1 cellular context compared by ENCODE assay signal in the genomic region with DNA sequence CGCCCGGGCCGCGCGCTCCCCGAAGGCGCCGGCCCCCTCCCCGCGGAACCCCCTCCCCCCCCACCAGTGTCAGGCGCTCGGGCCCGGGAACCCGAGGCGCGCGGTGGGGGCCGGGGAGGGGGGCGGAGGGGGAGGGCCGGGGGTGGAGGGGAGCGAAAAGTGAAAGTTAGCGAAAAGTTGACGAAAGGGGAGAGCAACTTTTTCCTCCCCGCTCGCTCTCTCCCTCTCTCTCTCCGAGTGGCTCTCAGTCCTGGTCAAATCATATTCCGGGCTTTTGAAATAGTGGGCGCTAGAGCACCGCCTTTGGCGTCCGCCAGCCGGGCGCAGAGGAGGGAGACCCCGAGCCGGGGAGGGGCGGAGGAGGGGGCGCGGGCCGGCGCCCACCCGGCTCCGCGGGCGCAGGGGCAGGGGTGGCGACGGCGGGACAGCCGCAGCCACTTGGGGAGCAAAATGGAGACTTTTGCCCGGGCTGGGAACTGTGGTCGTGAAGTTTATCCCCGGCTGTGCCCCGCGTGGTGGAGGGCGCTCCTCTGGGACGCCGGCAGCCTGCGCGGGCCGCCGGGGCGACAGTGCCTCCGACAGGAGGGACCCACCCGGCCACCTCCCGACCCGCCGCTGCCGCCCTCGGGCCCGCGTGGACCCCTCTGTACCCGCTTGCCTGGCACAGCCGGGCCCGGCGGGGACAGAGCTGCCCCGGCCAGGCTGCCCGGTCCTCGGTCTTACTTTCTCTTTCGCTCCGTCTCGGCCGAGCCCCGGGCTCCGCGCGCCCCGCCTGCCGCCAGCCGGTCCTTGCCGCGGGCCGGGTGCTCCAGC.
TF ChIP-seq lines count a peak whose summit lies in the region.

No MANE protein-coding gene starts in this region.

TF ChIP-seq in A549, 52 proteins besides CTCF, POLR2A, EP300 and RAD21 (continued from another document):
- TF ChIP-seq FOSL2 (IDR thresholded peaks at IDR 0.05) (no peak), FOSL2 (CRISPR knock-in tag; IDR thresholded peaks at IDR 0.05) (no peak), JUNB (IDR thresholded peaks at IDR 0.05) (no peak), PHF8 (IDR thresholded peaks at IDR 0.05; ENCODE audit: borderline replicate concordance, low read depth) (no peak), EHF (CRISPR knock-in tag; IDR thresholded peaks at IDR 0.05) (no peak), POLR2AphosphoS2 (conservative IDR thresholded peaks at IDR 0.05; ENCODE audit: low read length) (no peak), ZNF302 (CRISPR knock-in tag; IDR thresholded peaks at IDR 0.05) (no peak), NFE2L2 (conservative IDR thresholded peaks at IDR 0.05; ENCODE audit: low read length) (no peak), RCOR1 (IDR thresholded peaks at IDR 0.05; ENCODE audit: low read depth, low read length) (no peak), ESRRA (IDR thresholded peaks at IDR 0.05; ENCODE audit: borderline replicate concordance, low read length) (no peak), MYC (IDR thresholded peaks at IDR 0.05; ENCODE audit: borderline replicate concordance, low read length) (no peak), SMC3 (IDR thresholded peaks at IDR 0.05) (peak; percentile 33; the same call in 2 of the 3 replicates), JUN (IDR thresholded peaks at IDR 0.05) (0 out of 5 replicates have a peak, but pooled peaks of 1 of the 2 experiments have one; percentile 18)
- TF ChIP-seq, protein P1, sequence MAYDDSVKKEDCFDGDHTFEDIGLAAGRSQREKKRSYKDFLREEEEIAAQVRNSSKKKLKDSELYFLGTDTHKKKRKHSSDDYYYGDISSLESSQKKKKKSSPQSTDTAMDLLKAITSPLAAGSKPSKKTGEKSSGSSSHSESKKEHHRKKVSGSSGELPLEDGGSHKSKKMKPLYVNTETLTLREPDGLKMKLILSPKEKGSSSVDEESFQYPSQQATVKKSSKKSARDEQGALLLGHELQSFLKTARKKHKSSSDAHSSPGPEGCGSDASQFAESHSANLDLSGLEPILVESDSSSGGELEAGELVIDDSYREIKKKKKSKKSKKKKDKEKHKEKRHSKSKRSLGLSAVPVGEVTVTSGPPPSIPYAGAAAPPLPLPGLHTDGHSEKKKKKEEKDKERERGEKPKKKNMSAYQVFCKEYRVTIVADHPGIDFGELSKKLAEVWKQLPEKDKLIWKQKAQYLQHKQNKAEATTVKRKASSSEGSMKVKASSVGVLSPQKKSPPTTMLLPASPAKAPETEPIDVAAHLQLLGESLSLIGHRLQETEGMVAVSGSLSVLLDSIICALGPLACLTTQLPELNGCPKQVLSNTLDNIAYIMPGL (CRISPR knock-in tag; IDR thresholded peaks at IDR 0.05; ENCODE audit: borderline replicate concordance), result no peak
TF ChIP-seq in A549: peak in this region for 2.
